Comparison of ENCODE assay signal across 10 cellular contexts in genomic region chr6:196543-196942, GRCh38.
"Had no signal": no experiment of that assay in that cellular context is flagged by ENCODE, and none has a peak within 500 bp of the region (broad histone marks: within the 10 kb centered on the region; RNA-seq: fewer than 3 reads in every experiment).

No MANE protein-coding gene starts in this region.

- FAIRE-seq: endothelial cell of umbilical vein had no signal

- H3K4me3 ChIP-seq: body of pancreas, SK-N-MC, stomach, thoracic aorta had no signal

- H3K27ac Mint-ChIP-seq: nephron progenitor cell had no signal

- H3K4me3 Mint-ChIP-seq: nephron progenitor cell had no signal

- H3K9me3 ChIP-seq: body of pancreas, stomach, thoracic aorta had no signal

- H3K27me3 ChIP-seq: body of pancreas, foreskin keratinocyte, stomach had no signal

- ATAC-seq: foreskin keratinocyte, left colon had no signal

- H3K4me1 ChIP-seq: body of pancreas, foreskin keratinocyte had no signal

- H3K27ac ChIP-seq: body of pancreas, foreskin keratinocyte, SK-N-MC, thoracic aorta had no signal

- H3K36me3 ChIP-seq: stomach, thoracic aorta had no signal

- DNase-seq: effector CD4-positive, alpha-beta T cell; foreskin keratinocyte; left colon; nephron progenitor cell; stimulated activated CD4-positive, alpha-beta T cell treated with anti-CD3 and anti-CD28 coated beads, Interleukin-2, amount 100 ng/mL, for 48 hours; stomach had no signal
